In the genomic region with DNA sequence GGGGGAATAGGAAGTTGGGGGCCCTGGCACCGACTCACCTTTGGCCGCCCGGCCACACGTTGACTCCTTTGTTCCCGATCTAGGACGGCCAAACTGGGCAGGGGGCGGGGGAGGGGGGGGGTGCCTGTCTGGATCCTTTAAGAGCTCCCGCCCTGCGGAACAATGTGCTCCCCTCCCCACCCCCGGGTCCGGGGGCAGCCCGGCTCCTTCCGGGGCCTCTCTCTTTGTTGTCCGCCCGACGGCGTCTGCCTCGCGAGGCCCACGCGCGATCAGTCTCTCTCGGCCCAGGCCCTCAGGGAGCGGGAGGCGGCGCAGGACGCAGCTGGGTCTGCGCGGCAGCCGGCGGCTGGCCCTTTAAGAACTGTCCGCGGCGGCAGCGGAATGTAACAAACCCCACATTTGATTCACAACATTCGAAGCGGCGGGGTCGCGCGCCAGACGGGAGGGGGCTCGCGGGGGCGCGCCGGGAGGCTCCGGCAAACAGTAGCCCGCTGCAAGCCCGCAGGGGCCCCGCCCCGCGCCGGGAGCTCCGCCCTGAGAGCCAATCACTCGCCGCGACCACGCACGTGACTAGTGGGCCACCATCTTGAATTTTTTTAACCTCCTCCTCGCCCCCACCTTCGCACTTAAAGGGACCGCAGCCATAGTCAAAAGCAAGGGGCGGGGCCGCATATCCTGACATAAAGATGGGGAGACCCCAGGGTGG, we compare ENCODE assay signal across 8 cellular contexts. TPM values are rescaled to one million over a fixed set of nuclear protein-coding genes. Genes with fewer than 3 reads are reported as not detected.
DNase-seq lines count a peak whose midpoint lies in the region; ATAC-seq, FAIRE-seq and TF ChIP-seq lines count a peak whose summit lies in the region.

A gene (minus strand): TSS at position 501 of the 706 bp plus-strand sequence. CDS start 4,930 bp downstream, outside the sequence.

- H2AFZ ChIP-seq in parathyroid adenoma: peak within 1 kb of the TSS; percentile 92

- no peak for FAIRE-seq in GM12891 (lab: Jason Lieb, UNC)

- no peaks in the 10 kb centered on the region for H3K27me3 ChIP-seq in cardiac muscle cell
- no peaks in the 10 kb centered on the region for H3K27me3 ChIP-seq in parathyroid adenoma (ENCODE audit: control insufficient read depth, insufficient read depth, low read length)
- H3K27me3 ChIP-seq in tibial nerve: no peaks in the 10 kb centered on the region

- peak within 1 kb of the TSS; percentile 99 for H3K4me2 ChIP-seq in parathyroid adenoma (ENCODE audit: low read length)

- peaks cover 7% of the 10 kb centered on the region for H3K36me3 Mint-ChIP-seq in activated naive CD8-positive, alpha-beta T cell treated with anti-CD3 and anti-CD28 coated beads, Interleukin-2, amount 50 U/mL, for 24 hours (ENCODE audit: low read depth)

- TF ChIP-seq POLR2A in GM12891 (IDR thresholded peaks at IDR 0.05; ENCODE audit: low read depth, low read length): no peak; the same call in 1 of the 2 replicates
- TF ChIP-seq POLR2A in tibial nerve (IDR thresholded peaks at IDR 0.05): peak; percentile 59 to 73

- peak in 1 of 2 donors; percentile 65 for TF ChIP-seq EP300 in tibial nerve (IDR thresholded peaks at IDR 0.05)

- WGBS in tibial nerve, 2 donors: 0% methylated on average over 31 to 47 of the region's 65 CpGs

- peak; percentile 87 for DNase-seq in GM12891 (ENCODE audit: insufficient read length, low spot score)
- peak; percentile 88 for DNase-seq in NCI-H1436 (lab: John Stamatoyannopoulos, UW)
- DNase-seq in SW480 (ENCODE audit: low spot score): peak; percentile 99
- DNase-seq in activated naive CD8-positive, alpha-beta T cell treated with anti-CD3 and anti-CD28 coated beads, Interleukin-2, amount 50 U/mL, for 24 hours: peak; percentile 97
- peak; percentile 97 to 99 for DNase-seq in cardiac muscle cell (ENCODE audit: low read depth in 1 of 2, low spot score in 1 of 2)
- peak; percentile 97 to 98 for DNase-seq in tibial nerve (ENCODE audit: low spot score in 2 of 2)

- H3K4me3 Mint-ChIP-seq in activated naive CD8-positive, alpha-beta T cell treated with anti-CD3 and anti-CD28 coated beads, Interleukin-2, amount 50 U/mL, for 24 hours: peak within 1 kb of the TSS; percentile 98

- H3K79me2 ChIP-seq in parathyroid adenoma: peaks cover 14% of the 10 kb centered on the region

- peak within 1 kb of the TSS; percentile 90 for H3K27ac Mint-ChIP-seq in activated naive CD8-positive, alpha-beta T cell treated with anti-CD3 and anti-CD28 coated beads, Interleukin-2, amount 50 U/mL, for 24 hours

- H3K9ac ChIP-seq in parathyroid adenoma: peak within 1 kb of the TSS; percentile 85

- peak within 1 kb of the TSS; percentile 98 for H3K27ac ChIP-seq in cardiac muscle cell
- peak within 1 kb of the TSS; percentile 98 for H3K27ac ChIP-seq in parathyroid adenoma
- peak within 1 kb of the TSS; percentile 88 to 99 (median 98) for H3K27ac ChIP-seq in tibial nerve

- no peaks in the 10 kb centered on the region for H3K27me3 Mint-ChIP-seq in activated naive CD8-positive, alpha-beta T cell treated with anti-CD3 and anti-CD28 coated beads, Interleukin-2, amount 50 U/mL, for 24 hours

- H3K4me3 ChIP-seq in cardiac muscle cell (peak within 1 kb of the TSS; percentile 86), parathyroid adenoma (ENCODE audit: low read depth, low read length) (peak within 1 kb of the TSS; percentile 100), tibial nerve (peak within 1 kb of the TSS; percentile 70 to 99 (median 94))

- peaks cover 34% of the 10 kb centered on the region for H3K4me1 ChIP-seq in cardiac muscle cell (ENCODE audit: low read depth)
- H3K4me1 ChIP-seq in parathyroid adenoma: peaks cover 32% of the 10 kb centered on the region
- H3K4me1 ChIP-seq in tibial nerve: peaks cover 3 to 62% (median 47%) of the 10 kb centered on the region in 4 donors

- H3K36me3 ChIP-seq in cardiac muscle cell: peaks cover 1% of the 10 kb centered on the region
- no peaks in the 10 kb centered on the region for H3K36me3 ChIP-seq in parathyroid adenoma (ENCODE audit: control insufficient read depth, insufficient read depth, low read length)
- H3K36me3 ChIP-seq in tibial nerve: no peaks in the 10 kb centered on the region

- H3K9me3 ChIP-seq in cardiac muscle cell (ENCODE audit: low read depth) (no peaks in the 10 kb centered on the region), parathyroid adenoma (ENCODE audit: control insufficient read depth, low read length) (no peaks in the 10 kb centered on the region), tibial nerve (no peaks in the 10 kb centered on the region)

- H3K9me3 Mint-ChIP-seq in activated naive CD8-positive, alpha-beta T cell treated with anti-CD3 and anti-CD28 coated beads, Interleukin-2, amount 50 U/mL, for 24 hours: no peaks in the 10 kb centered on the region

- peaks cover 59% of the 10 kb centered on the region for H3K4me1 Mint-ChIP-seq in activated naive CD8-positive, alpha-beta T cell treated with anti-CD3 and anti-CD28 coated beads, Interleukin-2, amount 50 U/mL, for 24 hours

- ATAC-seq in HG02840 (IDR thresholded peaks at IDR 0.05; ENCODE audit: low FRiP score, unreplicated experiment): peak; percentile 63
- ATAC-seq in activated naive CD8-positive, alpha-beta T cell treated with anti-CD3 and anti-CD28 coated beads, Interleukin-2, amount 50 U/mL, for 24 hours: peak; percentile 50

- TF ChIP-seq CTCF in cardiac muscle cell (IDR thresholded peaks at IDR 0.05; ENCODE audit: low read depth, low read length): no peak
- no peak for TF ChIP-seq CTCF in parathyroid adenoma (IDR thresholded peaks at IDR 0.05)
- TF ChIP-seq CTCF in tibial nerve (IDR thresholded peaks at IDR 0.05): peak in 1 of 5 experiments; percentile 6

TF ChIP-seq in GM12891, 5 proteins besides CTCF, POLR2A, EP300 and RAD21:
- TF ChIP-seq POU2F2 (IDR thresholded peaks at IDR 0.05; ENCODE audit: low read depth, low read length): no peak
- TF ChIP-seq TAF1 (IDR thresholded peaks at IDR 0.05; ENCODE audit: low read depth, low read length): peak; percentile 37; the same call in 1 of the 2 replicates
TF ChIP-seq in GM12891: peak in this region for 1.

RNA-seq across cellular contexts. Expression of the gene that starts here (rescaled TPM):
- polyA plus RNA-seq in GM12891 (2012; ENCODE audit: low read depth, missing spikeins): 20.9 TPM
- 45.5 and 77.6 TPM in 2 replicates for total RNA-seq in cardiac muscle cell
- 16.1 and 29.1 TPM in 2 replicates for polyA plus RNA-seq in cardiac muscle cell
- 10 to 100 TPM; 11.1 to 28.5 (median 21.8) TPM for total RNA-seq in tibial nerve

Comparison
In these comparisons a context has a peak if more than half of its experiments do, and no peak if none do; other contexts are left out.
1. Peak in every context shown above with its lines: DNase-seq, ATAC-seq, H3K4me3 ChIP-seq and H3K27ac ChIP-seq.